In the genomic region with DNA sequence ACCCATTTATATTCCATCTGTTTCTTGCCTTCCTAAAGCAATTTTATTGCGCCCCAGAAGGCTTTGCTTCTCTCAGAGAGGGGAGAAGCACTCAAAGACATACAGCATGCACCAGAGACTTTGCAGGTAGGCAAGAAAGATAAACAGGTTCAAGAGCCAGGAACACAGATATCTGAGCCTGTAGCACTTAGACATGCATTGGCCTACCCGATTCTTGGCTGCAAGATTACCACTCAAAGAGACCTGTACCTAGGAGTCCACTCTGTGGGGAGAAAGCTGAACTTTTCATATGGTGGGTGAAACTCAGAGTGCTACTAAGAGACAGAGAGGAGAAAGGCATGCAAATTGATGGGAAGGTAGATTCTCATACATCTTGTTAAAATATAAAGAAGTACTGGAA, we compare ENCODE assay signal across 24 cellular contexts.
"Had no signal": no experiment of that assay in that cellular context is flagged by ENCODE, and none has a peak within 500 bp of the region (broad histone marks: within the 10 kb centered on the region; RNA-seq: fewer than 3 reads in every experiment).

No MANE protein-coding gene starts in this region.

- ATAC-seq: gastrocnemius medialis, heart right ventricle, left cardiac atrium, left lung, left ventricle myocardium superior, lower lobe of right lung, mucosa of descending colon had no signal

- H3K4me1 ChIP-seq: esophagus squamous epithelium, gastrocnemius medialis, heart right ventricle, left lung, lower lobe of right lung had no signal

- H3K36me3 ChIP-seq: esophagus squamous epithelium, gastrocnemius medialis, heart right ventricle, left lung, lower lobe of right lung had no signal

- H3K4me3 ChIP-seq: coronary artery, dorsolateral prefrontal cortex, esophagus squamous epithelium, gastrocnemius medialis, heart right ventricle, left lung, lower lobe of right lung, mucosa of descending colon had no signal

- H3K27ac ChIP-seq: coronary artery, dorsolateral prefrontal cortex, esophagus squamous epithelium, gastrocnemius medialis, heart right ventricle, left lung, lower lobe of right lung had no signal

- H3K9me3 ChIP-seq: esophagus squamous epithelium, gastrocnemius medialis, heart right ventricle, left lung, lower lobe of right lung, mucosa of descending colon had no signal

- DNase-seq: dermis blood vessel endothelial cell; dorsolateral prefrontal cortex; effector CD4-positive, alpha-beta T cell; effector memory CD4-positive, alpha-beta T cell; esophagus squamous epithelium; foreskin fibroblast; foreskin melanocyte; gastrocnemius medialis; glutamatergic neuron; head of caudate nucleus; heart right ventricle; hippocampal formation; left cardiac atrium; left lung; left ventricle myocardium superior; lower lobe of right lung; mesenchymal stem cell; mucosa of descending colon; naive B cell had no signal

- H3K27me3 ChIP-seq: dorsolateral prefrontal cortex, esophagus squamous epithelium, gastrocnemius medialis, heart right ventricle, left lung had no signal

- FAIRE-seq: colon, endothelial cell of umbilical vein, islet of Langerhans, keratinocyte had no signal
